In genomic region chr1:202781180-202781579, GRCh38 we compare ENCODE assay signal across 17 cellular contexts. TPM values are rescaled to one million over a fixed set of nuclear protein-coding genes. Genes with fewer than 3 reads are reported as not detected.
DNase-seq lines count a peak whose midpoint lies in the region; ATAC-seq, FAIRE-seq and TF ChIP-seq lines count a peak whose summit lies in the region.
"Had no signal": no experiment of that assay in that cellular context is flagged by ENCODE, and none has a peak within 500 bp of the region (broad histone marks: within the 10 kb centered on the region; RNA-seq: fewer than 3 reads in every experiment).

No MANE protein-coding gene starts in this region.

- no peak for TF ChIP-seq EP300 in upper lobe of left lung (IDR thresholded peaks at IDR 0.05)

- H3K14ac ChIP-seq in trophoblast cell (ENCODE audit: low read length), result no peak overlapping the region

- no peak overlapping the region for H2AK5ac ChIP-seq in trophoblast cell (ENCODE audit: low read length)

- TF ChIP-seq POLR2A in upper lobe of left lung (IDR thresholded peaks at IDR 0.05), result no peak

- H2BK5ac ChIP-seq in trophoblast cell (ENCODE audit: low read depth, low read length, poor library complexity), result no peak overlapping the region

- H3K36me3 Mint-ChIP-seq in glutamatergic neuron (ENCODE audit: unreplicated experiment), result no peaks in the 10 kb centered on the region
- peaks cover 9% of the 10 kb centered on the region for H3K36me3 Mint-ChIP-seq in activated T-cell treated with anti-CD3 and anti-CD28 coated beads, Interleukin-2, amount 50 U/mL, for 24 hours (ENCODE audit: low read depth)

- H4K12ac ChIP-seq in trophoblast cell (ENCODE audit: low read depth, low read length), result no peak overlapping the region

- no peak for TF ChIP-seq CTCF in HEK293 (tag by site-specific recombination; IDR thresholded peaks at IDR 0.05)
- TF ChIP-seq CTCF in glutamatergic neuron (IDR thresholded peaks at IDR 0.05; ENCODE audit: partially characterized antibody, unreplicated experiment), result peak; percentile 4
- no peak for TF ChIP-seq CTCF in upper lobe of left lung (IDR thresholded peaks at IDR 0.05)

- H3K18ac ChIP-seq in trophoblast cell (ENCODE audit: low read length), result no peak overlapping the region

- H3K9me3 Mint-ChIP-seq in glutamatergic neuron (ENCODE audit: unreplicated experiment), result peaks cover 2% of the 10 kb centered on the region
- H3K9me3 Mint-ChIP-seq in activated T-cell treated with anti-CD3 and anti-CD28 coated beads, Interleukin-2, amount 50 U/mL, for 24 hours, result no peaks in the 10 kb centered on the region
- H3K9me3 Mint-ChIP-seq: CD8-positive, alpha-beta T cell; IgD-negative memory B cell had no signal

- H2BK12ac ChIP-seq in trophoblast cell (ENCODE audit: low read length), result no peak overlapping the region

- H3K27ac ChIP-seq in HEK293 (ENCODE audit: extremely low read depth, low read depth, low read length), result no peak overlapping the region
- H3K27ac ChIP-seq in trophoblast cell (ENCODE audit: low read depth, low read length), result no peak overlapping the region
- H3K27ac ChIP-seq in upper lobe of left lung, result no peak overlapping the region
- H3K27ac ChIP-seq: A549, GM23248 had no signal

- DNase-seq in glutamatergic neuron, result no peak
- DNase-seq in trophoblast cell, result no peak
- no peak for DNase-seq in upper lobe of left lung
- DNase-seq in activated T-cell treated with anti-CD3 and anti-CD28 coated beads, Interleukin-2, amount 50 U/mL, for 24 hours, result no peak
- DNase-seq: CD8-positive, alpha-beta T cell; COR-L47; DMS53; GM23248 had no signal

- peaks cover 10% of the 10 kb centered on the region for H3K4me1 Mint-ChIP-seq in glutamatergic neuron (ENCODE audit: low read depth, unreplicated experiment)
- peaks cover 27% of the 10 kb centered on the region for H3K4me1 Mint-ChIP-seq in activated T-cell treated with anti-CD3 and anti-CD28 coated beads, Interleukin-2, amount 50 U/mL, for 24 hours (ENCODE audit: low read depth)

- H2BK120ac ChIP-seq in trophoblast cell (ENCODE audit: insufficient read depth, low read length, poor library complexity), result no peak overlapping the region

- H3K79me2 ChIP-seq in trophoblast cell (ENCODE audit: control insufficient read depth, insufficient read depth, low read length, poor library complexity), result peaks cover 9% of the 10 kb centered on the region

- no peak overlapping the region for H4K8ac ChIP-seq in trophoblast cell (ENCODE audit: low read depth, low read length)

- H3K9me3 ChIP-seq in HEK293 (ENCODE audit: control insufficient read depth, insufficient read depth, low read depth, low read length), result no peaks in the 10 kb centered on the region
- H3K9me3 ChIP-seq in trophoblast cell (ENCODE audit: insufficient read depth, low read depth, low read length), result no peaks in the 10 kb centered on the region
- H3K9me3 ChIP-seq in upper lobe of left lung, result no peaks in the 10 kb centered on the region
- H3K9me3 ChIP-seq: A549 had no signal

- H3K27me3 ChIP-seq in trophoblast cell (ENCODE audit: insufficient read depth, low read length), result no peaks in the 10 kb centered on the region
- no peaks in the 10 kb centered on the region for H3K27me3 ChIP-seq in upper lobe of left lung

- H3K27me3 Mint-ChIP-seq in glutamatergic neuron (ENCODE audit: unreplicated experiment), result peaks cover 2% of the 10 kb centered on the region
- H3K27me3 Mint-ChIP-seq in activated T-cell treated with anti-CD3 and anti-CD28 coated beads, Interleukin-2, amount 50 U/mL, for 24 hours, result no peaks in the 10 kb centered on the region
- H3K27me3 Mint-ChIP-seq: IgD-negative memory B cell had no signal

- no peak overlapping the region for H3K27ac Mint-ChIP-seq in glutamatergic neuron (ENCODE audit: unreplicated experiment)
- H3K27ac Mint-ChIP-seq in activated T-cell treated with anti-CD3 and anti-CD28 coated beads, Interleukin-2, amount 50 U/mL, for 24 hours, result no peak overlapping the region
- H3K27ac Mint-ChIP-seq: CD14-positive monocyte; CD8-positive, alpha-beta T cell; IgD-negative memory B cell had no signal

- ATAC-seq in upper lobe of left lung (ENCODE audit: low FRiP score in 2 of 2) (no peak), GM18867 (IDR thresholded peaks at IDR 0.05; ENCODE audit: unreplicated experiment) (no peak)
- ATAC-seq: A549; CD8-positive, alpha-beta T cell; HCT116 had no signal

- no peak overlapping the region for H3K9ac ChIP-seq in trophoblast cell (ENCODE audit: low read length)
- H3K9ac ChIP-seq: GM23248 had no signal

- no peaks in the 10 kb centered on the region for H3K79me1 ChIP-seq in trophoblast cell (ENCODE audit: low read length)

- H3K4me3 ChIP-seq in HEK293 (ENCODE audit: low read depth, low read length) (no peak overlapping the region), trophoblast cell (ENCODE audit: low read depth, low read length) (no peak overlapping the region), upper lobe of left lung (no peak overlapping the region)
- H3K4me3 ChIP-seq: A549, GM23248 had no signal

- whole genome bisulfite sequencing in trophoblast cell (ENCODE audit: extremely low coverage, insufficient coverage, insufficient read length), result no CpG with 5 or more reads among the region's 4 CpGs
- WGBS in upper lobe of left lung, 2 donors, result 76 to 83% methylated on average over 4 of the region's 4 CpGs

- peaks cover 6% of the 10 kb centered on the region; the same call in 1 of the 2 replicates for H3K4me1 ChIP-seq in HEK293 (ENCODE audit: control insufficient read depth, insufficient read depth, low read length)
- no peaks in the 10 kb centered on the region for H3K4me1 ChIP-seq in trophoblast cell (ENCODE audit: control insufficient read depth in 1 of 2, insufficient read depth in 2 of 2, low read length in 2 of 2)
- peaks cover 0 to 25% (median 0%) of the 10 kb centered on the region in 4 donors for H3K4me1 ChIP-seq in upper lobe of left lung
- H3K4me1 ChIP-seq: A549 had no signal

- H3K36me3 ChIP-seq in HEK293 (ENCODE audit: control insufficient read depth in 2 of 2, insufficient read depth in 1 of 2, low read length in 2 of 2) (peaks cover 3 to 4% of the 10 kb centered on the region in 2 experiments; a peak in 2 of 3 replicates), trophoblast cell (ENCODE audit: control insufficient read depth in 1 of 2, insufficient read depth in 2 of 2, low read length in 2 of 2) (peaks cover 3 to 8% of the 10 kb centered on the region in 2 experiments), upper lobe of left lung (peaks cover 0 to 4% (median under 1%) of the 10 kb centered on the region in 4 donors)

- no peak overlapping the region for H4K91ac ChIP-seq in trophoblast cell (ENCODE audit: low read depth, low read length)

- no peak overlapping the region for H3K23ac ChIP-seq in trophoblast cell (ENCODE audit: low read length)

- H3K4ac ChIP-seq in trophoblast cell (ENCODE audit: low read depth, low read length), result peak overlapping the region; percentile 76

- H3K4me3 Mint-ChIP-seq in glutamatergic neuron (ENCODE audit: unreplicated experiment), result no peak overlapping the region
- H3K4me3 Mint-ChIP-seq in activated T-cell treated with anti-CD3 and anti-CD28 coated beads, Interleukin-2, amount 50 U/mL, for 24 hours, result no peak overlapping the region
- H3K4me3 Mint-ChIP-seq: CD14-positive monocyte; CD8-positive, alpha-beta T cell; IgD-negative memory B cell had no signal

- POLR2A ChIA-PET in HEK293 (lab: Yijun Ruan, JAX), result interaction anchor here (1.1 kb wide), 1 partner anchor 11 kb away, joined by 6 read pairs; no protein-coding TSS in a partner anchor

- peak; percentile 86 for FAIRE-seq in TTC549 (lab: Jason Lieb, UNC)
- FAIRE-seq: A549, H54 had no signal

- H3K4me2 ChIP-seq in trophoblast cell (ENCODE audit: low read length), result no peak overlapping the region
- H3K4me2 ChIP-seq: A549 had no signal

- CTCF ChIA-PET in HEK293 (lab: Yijun Ruan, JAX), result interaction anchor here (0.9 kb wide), 1 partner anchor 11 kb away, joined by 3 read pairs; no protein-coding TSS in a partner anchor

- H2AFZ ChIP-seq in trophoblast cell (ENCODE audit: insufficient read depth, low read length, poor library complexity), result no peak overlapping the region
- H2AFZ ChIP-seq: GM23248 had no signal

TF ChIP-seq in HEK293, 187 proteins besides CTCF, POLR2A, EP300 and RAD21 (continues in another document):
- TF ChIP-seq PRDM6 (tag by site-specific recombination; IDR thresholded peaks at IDR 0.05) (peak; percentile 67), ZNF48 (tag by site-specific recombination; IDR thresholded peaks at IDR 0.05) (no peak), TCF7L2 (IDR thresholded peaks at IDR 0.05; ENCODE audit: borderline replicate concordance, low read depth, low read length) (peak; percentile 33; the same call in 1 of the 2 replicates), ZNF335 (tag by site-specific recombination; conservative IDR thresholded peaks at IDR 0.05) (peak; percentile 80), ZNF692 (tag by site-specific recombination; IDR thresholded peaks at IDR 0.05) (0 out of 2 replicates have a peak, but pooled peaks have one; percentile 20), OSR2 (tag by site-specific recombination; IDR thresholded peaks at IDR 0.05) (peak; percentile 37; the same call in 1 of the 2 replicates)

RNA-seq across cellular contexts. Expression of gene KDM5B, which starts 27.0 kb away (rescaled TPM):
- total RNA-seq in glutamatergic neuron (ENCODE audit: unreplicated experiment), result 338 TPM
- 64.2 and 64.5 TPM in 2 replicates for polyA plus RNA-seq in trophoblast cell (2013)
- 100 to 1,000 TPM in 1 of 6 donors, 10 to 100 TPM in 5; 42.2 to 102 (median 51.6) TPM for total RNA-seq in upper lobe of left lung

RNA-seq across cellular contexts. Expression of gene PCAT6, which starts 29.6 kb away (rescaled TPM):
- total RNA-seq in glutamatergic neuron (ENCODE audit: unreplicated experiment) (7.7 TPM), upper lobe of left lung (1 to 10 TPM in 3 of 6 donors, under 1 TPM in 1, not detected in 2; 0.86 to 3.8 (median 1.6) TPM)
- 14.6 and 15.7 TPM in 2 replicates for polyA plus RNA-seq in trophoblast cell (2013)
- total RNA-seq: GM23248, HT-29 had no signal
- polyA plus RNA-seq: CD14-positive monocyte had no signal
